ENCODE assay signal across 32 cellular contexts in genomic region chr9:137165250-137165836, GRCh38. TPM values are rescaled to one million over a fixed set of nuclear protein-coding genes. Genes with fewer than 3 reads are reported as not detected.
"Had no signal": no experiment of that assay in that cellular context is flagged by ENCODE, and none has a peak within 500 bp of the region (broad histone marks: within the 10 kb centered on the region; RNA-seq: fewer than 3 reads in every experiment).

No MANE protein-coding gene starts in this region.

- H3K9me3 ChIP-seq: colonic mucosa, esophagus squamous epithelium, gastrocnemius medialis, heart right ventricle, left lung, lower lobe of right lung, mucosa of descending colon had no signal

- H3K27ac ChIP-seq: colonic mucosa, epithelial cell of prostate, esophagus squamous epithelium, gastrocnemius medialis, heart right ventricle, left lung, lower lobe of right lung had no signal

- ATAC-seq: effector memory CD8-positive, alpha-beta T cell; esophagus mucosa; gastrocnemius medialis; heart right ventricle; left cardiac atrium; left lung; left ventricle myocardium superior; lower lobe of right lung; mucosa of descending colon had no signal

- DNase-seq: colonic mucosa; cortex of kidney; effector CD8-positive, alpha-beta T cell; effector memory CD8-positive, alpha-beta T cell; endodermal cell; erythroblast; esophagus squamous epithelium; foreskin fibroblast; foreskin melanocyte; gastrocnemius medialis; glutamatergic neuron; head of caudate nucleus; heart right ventricle; hippocampal formation; left cardiac atrium; left lung; left ventricle myocardium superior; lower lobe of right lung; mesenchymal stem cell; mucosa of descending colon; naive B cell had no signal

- H3K4me3 ChIP-seq: colonic mucosa, esophagus squamous epithelium, gastrocnemius medialis, heart right ventricle, left lung, lower lobe of right lung, mucosa of descending colon had no signal

- H3K36me3 ChIP-seq: colonic mucosa, esophagus squamous epithelium, gastrocnemius medialis, heart right ventricle, left lung, lower lobe of right lung had no signal

RNA-seq across cellular contexts. Expression of gene LRRC26, which starts 4.5 kb away (rescaled TPM):
- total RNA-seq: dermis microvascular lymphatic vessel endothelial cell, gastrocnemius medialis, glomerular endothelial cell, heart right ventricle, kidney epithelial cell, left cardiac atrium, left ventricle myocardium superior, lung microvascular endothelial cell, mesenteric fat pad, mesothelial cell of epicardium, myocyte had no signal
- polyA plus RNA-seq: heart right ventricle, keratinocyte had no signal

RNA-seq across cellular contexts. Expression of gene TMEM210, which starts 6.5 kb away (rescaled TPM):
- total RNA-seq: dermis microvascular lymphatic vessel endothelial cell, esophagus mucosa, esophagus squamous epithelium, gastrocnemius medialis, glomerular endothelial cell, heart right ventricle, kidney epithelial cell, left cardiac atrium, left lung, left ventricle myocardium superior, lower leg skin, lower lobe of right lung, lung microvascular endothelial cell, mesenteric fat pad, mesothelial cell of epicardium, myocyte had no signal
- polyA plus RNA-seq: heart right ventricle, keratinocyte had no signal

RNA-seq across cellular contexts. Expression of gene GRIN1, which starts 26.4 kb away (rescaled TPM):
- total RNA-seq: dermis microvascular lymphatic vessel endothelial cell, gastrocnemius medialis, glomerular endothelial cell, heart right ventricle, left cardiac atrium, left ventricle myocardium superior, mesenteric fat pad, myocyte had no signal
- polyA plus RNA-seq: heart right ventricle had no signal
